Comparison of ENCODE assay signal across 8 cellular contexts in genomic region chr11:65607614-65608426, GRCh38. TPM values are rescaled to one million over a fixed set of nuclear protein-coding genes. Genes with fewer than 3 reads are reported as not detected.
DNase-seq lines count a peak whose midpoint lies in the region; ATAC-seq and TF ChIP-seq lines count a peak whose summit lies in the region.
"Had no signal": no experiment of that assay in that cellular context is flagged by ENCODE, and none has a peak within 500 bp of the region (broad histone marks: within the 10 kb centered on the region; RNA-seq: fewer than 3 reads in every experiment).

No MANE protein-coding gene starts in this region.

- DNase-seq in BE2C (no peak), ascending aorta (ENCODE audit: low spot score in 2 of 2) (no peak), DMS153 treated with DMSO at 0.1 percent for 48 hours (lab: John Stamatoyannopoulos, UW; ENCODE audit: unreplicated experiment) (no peak), NCI-H510A (lab: John Stamatoyannopoulos, UW) (no peak)
- DNase-seq: activated CD4-positive, alpha-beta T cell treated with anti-CD3 and anti-CD28 coated beads for 1 hour; NK-92 treated with Interleukin-12 subunit alpha and Interleukin-12 subunit beta, amount 100 ng/mL, for 24 hours had no signal

- TF ChIP-seq CTCF in BE2C (IDR thresholded peaks at IDR 0.05; ENCODE audit: low read depth, low read length) (no peak), ascending aorta (IDR thresholded peaks at IDR 0.05) (no peak)

- H3K4me3 ChIP-seq in BE2C (ENCODE audit: low read depth, low read length) = peak overlapping the region; percentile 14; the same call in 1 of the 2 replicates
- peak overlapping the region; percentile 40 to 43 for H3K4me3 ChIP-seq in ascending aorta
- peak overlapping the region; percentile 30 to 52 for H3K4me3 ChIP-seq in muscle layer of colon (ENCODE audit: low read depth in 1 of 2, low read length in 2 of 2)

- H3K4me1 ChIP-seq in BE2C (0 out of 2 replicates have a peak, but pooled peaks cover 2% of the 10 kb centered on the region), ascending aorta (peaks cover 5 to 34% of the 10 kb centered on the region in 2 donors), muscle layer of colon (ENCODE audit: insufficient read depth, low read length) (peaks cover 47% of the 10 kb centered on the region)

- H3K36me3 ChIP-seq in BE2C (no peaks in the 10 kb centered on the region), ascending aorta (peaks cover 37 to 46% of the 10 kb centered on the region in 2 donors), muscle layer of colon (ENCODE audit: insufficient read depth, low read length) (peaks cover 59% of the 10 kb centered on the region)

- ATAC-seq in GM21515 (IDR thresholded peaks at IDR 0.05; ENCODE audit: unreplicated experiment) = no peak

- H3K9ac ChIP-seq in muscle layer of colon (ENCODE audit: low read length) = no peak overlapping the region

- H3K9me3 ChIP-seq in BE2C (no peaks in the 10 kb centered on the region), ascending aorta (no peaks in the 10 kb centered on the region), muscle layer of colon (ENCODE audit: low read length) (no peaks in the 10 kb centered on the region)

- H3K27ac ChIP-seq in ascending aorta (peak overlapping the region in 1 of 2 donors; percentile 39), muscle layer of colon (ENCODE audit: low read depth, low read length) (peak overlapping the region; percentile 84)

- intact Hi-C loops in ascending aorta (cut with DNase I) = loop anchor here (2.0 kb wide), 1 partner anchor 31 kb away; the partner anchor contains the start of gene EHBP1L1

- H3K27me3 ChIP-seq in BE2C (no peaks in the 10 kb centered on the region), ascending aorta (no peaks in the 10 kb centered on the region), muscle layer of colon (ENCODE audit: control insufficient read depth in 1 of 2, insufficient read depth in 2 of 2, low read length in 2 of 2) (no peaks in the 10 kb centered on the region)

RNA-seq across cellular contexts. Expression of gene MAP3K11, which starts 6.2 kb away (rescaled TPM):
- polyA plus RNA-seq in BE2C (2012; ENCODE audit: insufficient read depth, insufficient read length, low read depth) = 38.5 TPM
- total RNA-seq in ascending aorta = 121 TPM

RNA-seq across cellular contexts. Expression of gene PCNX3, which starts 7.8 kb away (rescaled TPM):
- polyA plus RNA-seq in BE2C (2012; ENCODE audit: insufficient read depth, insufficient read length, low read depth) = 84.2 TPM
- 181 TPM for total RNA-seq in ascending aorta

RNA-seq across cellular contexts. Expression of gene KCNK7, which starts 12.2 kb away (rescaled TPM):
- 2.2 TPM for polyA plus RNA-seq in BE2C (2012; ENCODE audit: insufficient read depth, insufficient read length, low read depth)
- not detected for total RNA-seq in ascending aorta

RNA-seq across cellular contexts. Expression of gene SIPA1, which starts 30.1 kb away (rescaled TPM):
- polyA plus RNA-seq in BE2C (2012; ENCODE audit: insufficient read depth, insufficient read length, low read depth) = 10.8 TPM
- total RNA-seq in ascending aorta = 145 TPM

RNA-seq across cellular contexts. Expression of gene EHBP1L1, which starts 32.0 kb away (rescaled TPM):
- 3.9 TPM for polyA plus RNA-seq in BE2C (2012; ENCODE audit: insufficient read depth, insufficient read length, low read depth)
- 418 TPM for total RNA-seq in ascending aorta
